In the genomic region with DNA sequence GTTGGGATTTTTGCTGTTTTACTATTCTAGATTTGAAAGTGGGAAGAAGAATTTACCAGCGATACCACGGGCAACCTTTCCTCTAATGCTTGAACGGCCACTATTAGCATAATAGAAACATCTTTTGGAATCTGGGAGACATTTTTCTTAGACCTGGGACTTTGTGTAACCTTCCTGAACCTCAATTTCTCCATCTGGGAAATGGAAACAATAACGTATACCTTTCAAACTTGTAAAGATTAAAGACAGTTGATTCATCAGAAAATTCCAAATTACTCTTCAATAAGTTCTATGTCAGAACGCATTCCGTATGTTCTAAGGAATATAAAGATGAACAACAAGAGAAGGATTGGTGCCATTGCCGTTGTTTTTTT, we compare ENCODE assay signal across 11 cellular contexts. TPM values are rescaled to one million over a fixed set of nuclear protein-coding genes. Genes with fewer than 3 reads are reported as not detected.
DNase-seq lines count a peak whose midpoint lies in the region; ATAC-seq and TF ChIP-seq lines count a peak whose summit lies in the region.
"Had no signal": no experiment of that assay in that cellular context is flagged by ENCODE, and none has a peak within 500 bp of the region (broad histone marks: within the 10 kb centered on the region; RNA-seq: fewer than 3 reads in every experiment).

No MANE protein-coding gene starts in this region.

- POLR2A ChIA-PET in HEK293T (lab: Yijun Ruan, JAX), result no interaction called here

- TF ChIP-seq POLR2A in vagina (IDR thresholded peaks at IDR 0.05), result no peak

- H3K4me3 ChIP-seq in heart right ventricle, result peak overlapping the region; percentile 60 to 81 (median 70)
- peak overlapping the region; percentile 77 for H3K4me3 ChIP-seq in choroid plexus epithelial cell (ENCODE audit: low read depth, low read length)
- no peak overlapping the region for H3K4me3 ChIP-seq in mucosa of stomach (ENCODE audit: low read length)
- H3K4me3 ChIP-seq in vagina, result peak overlapping the region; percentile 42 to 64

- 51 to 57% methylated on average over 7 of the region's 7 CpGs for WGBS in heart right ventricle, 2 donors

- H3K27me3 ChIP-seq in heart right ventricle (no peaks in the 10 kb centered on the region), mucosa of stomach (ENCODE audit: control insufficient read depth, insufficient read depth, low read length) (peaks cover 3% of the 10 kb centered on the region), vagina (no peaks in the 10 kb centered on the region)

- CTCF ChIA-PET in HEK293T (lab: Yijun Ruan, JAX), result interaction anchor here (0.7 kb wide), 1 partner anchor 239 kb away, joined by 3 read pairs; no protein-coding TSS in a partner anchor

- peak overlapping the region; percentile 79 to 96 (median 94) for H3K27ac ChIP-seq in heart right ventricle
- H3K27ac ChIP-seq in vagina, result peak overlapping the region; percentile 93

- no peaks in the 10 kb centered on the region for H3K9me3 ChIP-seq in heart right ventricle
- no peaks in the 10 kb centered on the region for H3K9me3 ChIP-seq in mucosa of stomach (ENCODE audit: control insufficient read depth, low read length)
- no peaks in the 10 kb centered on the region for H3K9me3 ChIP-seq in vagina

- no peak for DNase-seq in heart right ventricle
- no peak for DNase-seq in left ventricle myocardium superior
- DNase-seq in choroid plexus epithelial cell (ENCODE audit: low read depth), result no peak
- DNase-seq in vagina (ENCODE audit: extremely low spot score in 2 of 2), result no peak
- no peak for DNase-seq in KBM-7
- DNase-seq in HEK293T (ENCODE audit: extremely low spot score), result no peak
- DNase-seq: T1000 had no signal

- H3K4me1 ChIP-seq in heart right ventricle (peaks cover 0 to 11% (median 7%) of the 10 kb centered on the region in 9 donors), mucosa of stomach (ENCODE audit: control insufficient read depth, insufficient read depth, low read length) (no peaks in the 10 kb centered on the region), vagina (peaks cover 7% of the 10 kb centered on the region)

- in situ Hi-C loops in KBM-7 (cut with MboI; ENCODE audit: low pct_unique_long_range_greater_than_20kb, low sequenced_read_pairs), result no loop called here

- H3K9ac ChIP-seq in mucosa of stomach (ENCODE audit: low read length), result peak overlapping the region; percentile 72

- TF ChIP-seq CTCF in heart right ventricle (IDR thresholded peaks at IDR 0.05) (no peak), choroid plexus epithelial cell (conservative IDR thresholded peaks at IDR 0.05; ENCODE audit: low read depth, low read length) (no peak), vagina (IDR thresholded peaks at IDR 0.05) (no peak)

- ATAC-seq in heart right ventricle, result no peak
- ATAC-seq in left ventricle myocardium superior, result no peak
- ATAC-seq in HG02885 (IDR thresholded peaks at IDR 0.05; ENCODE audit: poor library complexity, unreplicated experiment), result no peak

- intact Hi-C loops in heart right ventricle (cut with DNase I) (loop anchor here in 1 of 10 donors (10.0 kb wide), 1 partner anchor 211 kb away; no protein-coding TSS in a partner anchor), left ventricle myocardium superior (cut with micrococcal nuclease) (no loop called here), vagina (cut with DNase I) (no loop called here)

- H3K36me3 ChIP-seq in heart right ventricle (no peaks in the 10 kb centered on the region), mucosa of stomach (ENCODE audit: control insufficient read depth, insufficient read depth, low read length) (no peaks in the 10 kb centered on the region), vagina (no peaks in the 10 kb centered on the region)

TF ChIP-seq in HEK293T, 16 proteins besides CTCF, POLR2A, EP300 and RAD21:
- TF ChIP-seq TARDBP (IDR thresholded peaks at IDR 0.05) (no peak), SUZ12 (IDR thresholded peaks at IDR 0.05) (no peak), SP1 (IDR thresholded peaks at IDR 0.05) (no peak), ELF4 (IDR thresholded peaks at IDR 0.05) (no peak), NFRKB (IDR thresholded peaks at IDR 0.05) (no peak)

RNA-seq across cellular contexts. Expression of a gene that starts 0.5 kb away (rescaled TPM):
- 10 to 100 TPM in 9 of 10 donors, 1 to 10 TPM in 1; 9.7 to 22.2 (median 18.1) TPM for total RNA-seq in heart right ventricle
- 1 to 10 TPM; 4.1 to 4.5 TPM for polyA plus RNA-seq in heart right ventricle
- 23.1 TPM for total RNA-seq in left ventricle myocardium superior
- total RNA-seq in vagina, result 13.3 TPM

RNA-seq across cellular contexts. Expression of a gene that starts 3.0 kb away (rescaled TPM):
- under 1 TPM in 4 of 10 donors, not detected in 6; 0.16 to 0.53 (median 0.31) TPM for total RNA-seq in heart right ventricle
- under 1 TPM; 0.01 to 0.37 TPM for polyA plus RNA-seq in heart right ventricle
- not detected for total RNA-seq in left ventricle myocardium superior
- total RNA-seq in vagina, result not detected
- total RNA-seq: Daoy, mucosa of gallbladder had no signal
